17 cellular contexts compared by ENCODE assay signal in genomic region chr2:62662548-62662947, GRCh38. TPM values are rescaled to one million over a fixed set of nuclear protein-coding genes. Genes with fewer than 3 reads are reported as not detected.
DNase-seq lines count a peak whose midpoint lies in the region; ATAC-seq, FAIRE-seq and TF ChIP-seq lines count a peak whose summit lies in the region.
"Had no signal": no experiment of that assay in that cellular context is flagged by ENCODE, and none has a peak within 500 bp of the region (broad histone marks: within the 10 kb centered on the region; RNA-seq: fewer than 3 reads in every experiment).

No MANE protein-coding gene starts in this region.

- CTCF ChIA-PET in MCF 10A (lab: Yijun Ruan, JAX): interaction anchor here (0.6 to 2.6 kb wide), 5 partner anchors 8 to 111 kb away, joined by 3 to 8 read pairs (median 4); no protein-coding TSS in a partner anchor

- H3K27ac Mint-ChIP-seq in MCF 10A (ENCODE audit: low read depth, unreplicated experiment) (peak overlapping the region; percentile 55), brain (peak overlapping the region in 3 of 5 experiments; percentile 13 to 79 (median 39)), mesothelial cell of epicardium (peak overlapping the region; percentile 95)
- H3K27ac Mint-ChIP-seq in stimulated activated memory B cell treated with anti-CD40 and anti-IgM and Interleukin-4, amounts not matched to agents 10 μg/mL and 1 μg/mL and 100 μg/mL, for 72 hours: no peak overlapping the region

- H3K4me3 ChIP-seq in breast epithelium: no peak overlapping the region
- H3K4me3 ChIP-seq in upper lobe of right lung: no peak overlapping the region
- H3K4me3 ChIP-seq: thoracic aorta had no signal

- POLR2A ChIA-PET in MCF 10A (lab: Yijun Ruan, JAX): interaction anchor here (0.6 to 2.9 kb wide), 9 partner anchors 9 to 157 kb away, joined by 3 to 29 read pairs (median 5); partner anchors contain the start of genes EHBP1 and TMEM17

- H3K4me1 Mint-ChIP-seq in MCF 10A (ENCODE audit: insufficient read depth, unreplicated experiment): peaks cover 58% of the 10 kb centered on the region
- H3K4me1 Mint-ChIP-seq in brain: peaks cover 49% of the 10 kb centered on the region
- peaks cover 46% of the 10 kb centered on the region for H3K4me1 Mint-ChIP-seq in mesothelial cell of epicardium
- peaks cover 31% of the 10 kb centered on the region for H3K4me1 Mint-ChIP-seq in stimulated activated memory B cell treated with anti-CD40 and anti-IgM and Interleukin-4, amounts not matched to agents 10 μg/mL and 1 μg/mL and 100 μg/mL, for 72 hours

- H3K27me3 Mint-ChIP-seq in MCF 10A (ENCODE audit: insufficient read depth, unreplicated experiment) (no peaks in the 10 kb centered on the region), brain (peaks cover 3% of the 10 kb centered on the region), mesothelial cell of epicardium (ENCODE audit: low read depth) (no peaks in the 10 kb centered on the region)
- H3K27me3 Mint-ChIP-seq in stimulated activated memory B cell treated with anti-CD40 and anti-IgM and Interleukin-4, amounts not matched to agents 10 μg/mL and 1 μg/mL and 100 μg/mL, for 72 hours: peaks cover 10% of the 10 kb centered on the region

- intact Hi-C loops in MCF 10A (cut with micrococcal nuclease): loop anchor here (5.0 kb wide), 1 partner anchor 155 kb away; the partner anchor contains the start of gene TMEM17
- intact Hi-C loops in breast epithelium (cut with DNase I; ENCODE audit: low total_unique reads): no loop called here
- intact Hi-C loops in upper lobe of right lung (cut with DNase I): no loop called here

- H3K36me3 ChIP-seq in breast epithelium: no peaks in the 10 kb centered on the region
- H3K36me3 ChIP-seq in upper lobe of right lung: no peaks in the 10 kb centered on the region
- H3K36me3 ChIP-seq: thoracic aorta had no signal

- DNase-seq in MCF 10A (ENCODE audit: unreplicated experiment) (no peak), breast epithelium (ENCODE audit: low spot score in 2 of 2) (no peak), mesothelial cell of epicardium (ENCODE audit: low spot score in 2 of 2, unreplicated experiment in 2 of 2) (no peak), upper lobe of right lung (no peak), H54 (ENCODE audit: insufficient read length, low spot score) (no peak)
- DNase-seq: ACHN; activated CD4-positive, alpha-beta T cell treated with anti-CD3 and anti-CD28 coated beads, Interleukin-2, amount 50 U/mL, for 1 hour; activated T-cell treated with anti-CD3 and anti-CD28 coated beads, Interleukin-2, amount 50 U/mL, for 48 hours; cerebellar nuclear complex; NCI-H2029 treated with DMSO at 0.1 percent for 48 hours; SHP77 treated with DMSO at 0.1 percent for 48 hours; stimulated activated CD4-positive, alpha-beta T cell treated with anti-CD3 and anti-CD28 coated beads, Interleukin-15, amount 100 ng/mL, for 24 hours had no signal

- FAIRE-seq in H54 (lab: Jason Lieb, UNC): no peak
- FAIRE-seq: islet of Langerhans had no signal

- H3K36me3 Mint-ChIP-seq in MCF 10A (ENCODE audit: insufficient read depth, unreplicated experiment) (no peaks in the 10 kb centered on the region), brain (no peaks in the 10 kb centered on the region), mesothelial cell of epicardium (no peaks in the 10 kb centered on the region)
- no peaks in the 10 kb centered on the region for H3K36me3 Mint-ChIP-seq in stimulated activated memory B cell treated with anti-CD40 and anti-IgM and Interleukin-4, amounts not matched to agents 10 μg/mL and 1 μg/mL and 100 μg/mL, for 72 hours

- no peak for TF ChIP-seq POLR2A in breast epithelium (IDR thresholded peaks at IDR 0.05)
- no peak for TF ChIP-seq POLR2A in H54 (IDR thresholded peaks at IDR 0.05; ENCODE audit: low read depth, low read length)

- H3K27me3 ChIP-seq in breast epithelium (no peaks in the 10 kb centered on the region), upper lobe of right lung (no peaks in the 10 kb centered on the region)

- no peaks in the 10 kb centered on the region for H3K9me3 ChIP-seq in breast epithelium
- no peaks in the 10 kb centered on the region for H3K9me3 ChIP-seq in upper lobe of right lung
- H3K9me3 ChIP-seq: thoracic aorta had no signal

- no TSS peak for BruUV-seq in MCF 10A (replicated peaks; lab: Mats Ljungman, UMichigan)

- H3K4me1 ChIP-seq in breast epithelium: peaks cover 0 to 11% of the 10 kb centered on the region in 2 donors
- H3K4me1 ChIP-seq in upper lobe of right lung: peaks cover 31% of the 10 kb centered on the region

- H3K9me3 Mint-ChIP-seq in MCF 10A (ENCODE audit: unreplicated experiment) (no peaks in the 10 kb centered on the region), brain (no peaks in the 10 kb centered on the region), mesothelial cell of epicardium (no peaks in the 10 kb centered on the region)
- H3K9me3 Mint-ChIP-seq in stimulated activated memory B cell treated with anti-CD40 and anti-IgM and Interleukin-4, amounts not matched to agents 10 μg/mL and 1 μg/mL and 100 μg/mL, for 72 hours: no peaks in the 10 kb centered on the region

- H3K4me3 Mint-ChIP-seq in MCF 10A (ENCODE audit: unreplicated experiment) (no peak overlapping the region), brain (peak overlapping the region in 1 of 5 experiments; percentile 18), mesothelial cell of epicardium (no peak overlapping the region)
- H3K4me3 Mint-ChIP-seq in stimulated activated memory B cell treated with anti-CD40 and anti-IgM and Interleukin-4, amounts not matched to agents 10 μg/mL and 1 μg/mL and 100 μg/mL, for 72 hours: no peak overlapping the region

- TF ChIP-seq CTCF in MCF 10A (IDR thresholded peaks at IDR 0.05; ENCODE audit: unreplicated experiment) (no peak), breast epithelium (IDR thresholded peaks at IDR 0.05) (no peak), brain (conservative IDR thresholded peaks at IDR 0.05) (no peak), mesothelial cell of epicardium (IDR thresholded peaks at IDR 0.05; ENCODE audit: unreplicated experiment) (no peak), upper lobe of right lung (IDR thresholded peaks at IDR 0.05) (no peak)

- ATAC-seq in upper lobe of right lung: no peak
- ATAC-seq in stimulated activated memory B cell treated with anti-CD40 and anti-IgM and Interleukin-4, amounts not matched to agents 10 μg/mL and 1 μg/mL and 100 μg/mL, for 72 hours: no peak
- no peak for ATAC-seq in HG02938 (IDR thresholded peaks at IDR 0.05; ENCODE audit: unreplicated experiment)

- H3K27ac ChIP-seq in breast epithelium (no peak overlapping the region), upper lobe of right lung (peak overlapping the region; percentile 12)
- H3K27ac ChIP-seq: thoracic aorta had no signal

RNA-seq across cellular contexts. Expression of gene EHBP1, which starts 43.0 kb away (rescaled TPM):
- total RNA-seq in MCF 10A (2022) (62.1 and 81.2 TPM in 2 replicates), breast epithelium (100 to 1,000 TPM in 1 of 3 donors, 10 to 100 TPM in 2; 65.9 to 118 (median 87.2) TPM), mesothelial cell of epicardium (65.7 to 68.4 TPM (median 67.4 TPM) in 3 replicates), upper lobe of right lung (46.7 TPM)
- polyA plus RNA-seq in brain (ENCODE audit: insufficient read depth, low read depth, low replicate concordance): 15.9 TPM
